20 cellular contexts compared by ENCODE assay signal in genomic region chr1:41558761-41559171, GRCh38.
DNase-seq lines count a peak whose midpoint lies in the region; ATAC-seq and TF ChIP-seq lines count a peak whose summit lies in the region.
"Had no signal": no experiment of that assay in that cellular context is flagged by ENCODE, and none has a peak within 500 bp of the region (broad histone marks: within the 10 kb centered on the region; RNA-seq: fewer than 3 reads in every experiment).

No MANE protein-coding gene starts in this region.

- H3K4me1 ChIP-seq in heart right ventricle (peaks cover 0 to 19% (median 7%) of the 10 kb centered on the region in 9 donors), psoas muscle (peaks cover 16% of the 10 kb centered on the region)
- H3K4me1 ChIP-seq: sigmoid colon, upper lobe of left lung had no signal

- H3K36me3 ChIP-seq in heart right ventricle (no peaks in the 10 kb centered on the region), psoas muscle (ENCODE audit: insufficient read depth in 1 of 2, low read depth in 1 of 2) (no peaks in the 10 kb centered on the region)
- H3K36me3 ChIP-seq: sigmoid colon, upper lobe of left lung had no signal

- H3K4me3 ChIP-seq in heart right ventricle: no peak overlapping the region
- H3K4me3 ChIP-seq in psoas muscle: no peak overlapping the region
- H3K4me3 ChIP-seq: hepatocyte, sigmoid colon, upper lobe of left lung had no signal

- in situ Hi-C loops in G401 (cut with HindIII; ENCODE audit: low sequenced_read_pairs): no loop called here

- H3K27ac ChIP-seq in heart right ventricle (peak overlapping the region in 6 of 10 donors; percentile 9 to 69 (median 59)), psoas muscle (peak overlapping the region; percentile 77)
- H3K27ac ChIP-seq: hepatocyte, HL-60, sigmoid colon, upper lobe of left lung had no signal

- WGBS in heart right ventricle, 2 donors: 47 to 49% methylated on average over 3 of the region's 3 CpGs
- 19 to 33% (median 29%) methylated on average over 3 of the region's 3 CpGs for WGBS in psoas muscle, 3 donors

- ATAC-seq in heart right ventricle (peak; percentile 88 to 99 (median 96)), psoas muscle (peak; percentile 98 to 99 (median 98)), HG03469 (IDR thresholded peaks at IDR 0.05; ENCODE audit: unreplicated experiment) (no peak)

- H3K9me3 ChIP-seq in heart right ventricle: no peaks in the 10 kb centered on the region
- no peaks in the 10 kb centered on the region for H3K9me3 ChIP-seq in psoas muscle
- H3K9me3 ChIP-seq: sigmoid colon, upper lobe of left lung had no signal

- H3K27me3 ChIP-seq in heart right ventricle (no peaks in the 10 kb centered on the region), psoas muscle (ENCODE audit: insufficient read depth in 3 of 3, low read length in 2 of 3) (no peaks in the 10 kb centered on the region)
- H3K27me3 ChIP-seq: hepatocyte, sigmoid colon, upper lobe of left lung had no signal

- intact Hi-C loops in heart right ventricle (cut with DNase I) (loop anchor here in 1 of 10 donors (5.0 kb wide), 1 partner anchor 41 kb away; no protein-coding TSS in a partner anchor), psoas muscle (cut with DNase I) (no loop called here)

- DNase-seq in G401 (ENCODE audit: low spot score) (peak; percentile 84), NCI-H446 (lab: John Stamatoyannopoulos, UW) (peak; percentile 44 to 92), heart right ventricle (peak; percentile 72 to 83), psoas muscle (peak; percentile 83 to 95), T-helper 1 cell (no peak), germinal center (ENCODE audit: low spot score) (no peak), NCI-H2171 treated with DMSO at 0.1 percent for 48 hours (lab: John Stamatoyannopoulos, UW) (no peak)
- DNase-seq: activated CD4-positive, CD25-positive, alpha-beta regulatory T cell; effector CD8-positive, alpha-beta T cell; GDM1; kidney; NCI-H187 treated with DMSO at 0.1 percent for 48 hours; SIG-M5; sigmoid colon; stimulated activated CD4-positive, alpha-beta T cell treated with anti-CD3 and anti-CD28 coated beads, Interleukin-4, amount 100 ng/mL, for 4 hours; T-helper 2 cell; upper lobe of left lung had no signal

- TF ChIP-seq CTCF in heart right ventricle (IDR thresholded peaks at IDR 0.05) (no peak), psoas muscle (IDR thresholded peaks at IDR 0.05) (no peak)

Comparison
In these comparisons a context has a peak if more than half of its experiments do, and no peak if none do; other contexts are left out.
1. DNase-seq: peak in G401 (single experiment), NCI-H446 (2 of 2), heart right ventricle (2 of 2) and psoas muscle (2 of 2); none in T-helper 1 cell (0 of 5), germinal center (single experiment) and NCI-H2171 treated with DMSO at 0.1 percent for 48 hours (single experiment).